In the genomic region with DNA sequence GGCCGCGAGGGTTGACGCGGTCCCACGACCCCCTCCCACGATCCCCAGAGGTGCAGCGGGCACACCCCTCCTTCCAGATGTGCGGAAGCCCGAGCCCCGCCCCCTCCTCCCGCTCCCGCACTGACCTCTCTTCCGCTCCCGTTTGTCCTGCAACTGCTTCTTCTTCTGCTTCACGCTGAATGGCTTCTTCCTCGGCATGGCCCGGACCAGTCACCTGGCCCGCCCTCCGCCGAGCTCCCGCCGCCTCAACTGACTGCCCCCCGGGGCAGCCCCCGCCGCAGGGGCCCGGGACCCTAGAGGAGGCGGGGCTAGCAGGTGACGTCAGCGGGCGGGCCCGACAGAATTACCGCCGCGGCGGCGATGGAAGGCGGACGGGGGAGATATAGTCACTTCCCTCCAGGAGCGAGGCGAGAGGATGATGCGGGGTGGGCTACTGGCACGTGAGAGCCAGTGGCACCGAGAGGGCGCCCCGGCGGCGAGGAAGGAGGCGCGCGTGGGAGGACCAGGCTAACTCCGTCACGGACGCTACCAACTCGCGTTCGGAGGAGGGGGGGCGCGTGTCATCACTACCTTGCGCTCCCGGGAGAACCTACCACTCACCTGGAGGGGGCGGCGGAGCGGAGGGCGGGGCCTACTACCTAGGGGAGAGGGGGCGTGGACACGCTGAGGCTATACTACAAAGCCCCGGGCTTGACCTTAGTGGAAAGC, we compare ENCODE assay signal across 8 cellular contexts. TPM values are rescaled to one million over a fixed set of nuclear protein-coding genes. Genes with fewer than 3 reads are reported as not detected.
A peak's percentile ranks its signal among the peaks of the same experiment; 100 is the strongest.
DNase-seq lines count a peak whose midpoint lies in the region; ATAC-seq lines count a peak whose summit lies in the region.

A gene with protein sequence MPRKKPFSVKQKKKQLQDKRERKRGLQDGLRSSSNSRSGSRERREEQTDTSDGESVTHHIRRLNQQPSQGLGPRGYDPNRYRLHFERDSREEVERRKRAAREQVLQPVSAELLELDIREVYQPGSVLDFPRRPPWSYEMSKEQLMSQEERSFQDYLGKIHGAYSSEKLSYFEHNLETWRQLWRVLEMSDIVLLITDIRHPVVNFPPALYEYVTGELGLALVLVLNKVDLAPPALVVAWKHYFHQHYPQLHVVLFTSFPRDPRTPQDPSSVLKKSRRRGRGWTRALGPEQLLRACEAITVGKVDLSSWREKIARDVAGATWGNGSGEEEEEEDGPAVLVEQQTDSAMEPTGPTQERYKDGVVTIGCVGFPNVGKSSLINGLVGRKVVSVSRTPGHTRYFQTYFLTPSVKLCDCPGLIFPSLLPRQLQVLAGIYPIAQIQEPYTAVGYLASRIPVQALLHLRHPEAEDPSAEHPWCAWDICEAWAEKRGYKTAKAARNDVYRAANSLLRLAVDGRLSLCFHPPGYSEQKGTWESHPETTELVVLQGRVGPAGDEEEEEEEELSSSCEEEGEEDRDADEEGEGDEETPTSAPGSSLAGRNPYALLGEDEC (minus strand): TSS at position 484 of the 708 bp plus-strand sequence. CDS start 286 bp downstream, at position 198.

- H3K4me1 ChIP-seq in CD4-positive, alpha-beta memory T cell (ENCODE audit: insufficient read depth, low read length), result peaks cover 30% of the 10 kb centered on the region

- no peaks in the 10 kb centered on the region for H3K27me3 ChIP-seq in CD4-positive, alpha-beta memory T cell (ENCODE audit: insufficient read depth, low read length)

- H3K27ac Mint-ChIP-seq in CD4-positive, alpha-beta memory T cell, result peak within 1 kb of the TSS; percentile 97 to 100 (median 100)

- peak within 1 kb of the TSS; percentile 96 for H3K27ac ChIP-seq in CD4-positive, alpha-beta memory T cell (ENCODE audit: low read depth, low read length)

- H3K9me3 ChIP-seq in CD4-positive, alpha-beta memory T cell (ENCODE audit: control insufficient read depth in 1 of 2, low read length in 2 of 2), result no peaks in the 10 kb centered on the region

- peak; percentile 98 to 99 (median 99) for DNase-seq in CD4-positive, alpha-beta memory T cell
- peak; percentile 58 for DNase-seq in HS-27A (ENCODE audit: low read depth)
- DNase-seq in NK-92 treated with Interleukin-12 subunit alpha and Interleukin-12 subunit beta, amount 100 ng/mL, for 24 hours (lab: John Stamatoyannopoulos, UW), result peak; percentile 95
- peak; percentile 100 for DNase-seq in activated CD8-positive, alpha-beta memory T cell treated with anti-CD3 and anti-CD28 coated beads for 24 hours
- DNase-seq in effector CD4-positive, alpha-beta T cell, result peak; percentile 100
- DNase-seq in medulla oblongata (ENCODE audit: extremely low spot score), result peak; percentile 86
- DNase-seq in stimulated activated CD8-positive, alpha-beta memory T cell treated with anti-CD3 and anti-CD28 coated beads, Interleukin-12 subunit alpha, Interleukin-12 subunit beta, amount 100 ng/mL, for 24 hours (ENCODE audit: extremely low read depth), result peak; percentile 98

- intact Hi-C loops in CD4-positive, alpha-beta memory T cell (cut with micrococcal nuclease), result loop anchor here (1.0 to 10.0 kb wide), 9 partner anchors 14 to 349 kb away; a partner anchor contains a TSS

- peak within 1 kb of the TSS; percentile 79 to 99 for H3K4me3 ChIP-seq in CD4-positive, alpha-beta memory T cell (ENCODE audit: low read length in 2 of 2)

- H3K36me3 ChIP-seq in CD4-positive, alpha-beta memory T cell (ENCODE audit: insufficient read depth, low read length), result peaks cover 34% of the 10 kb centered on the region

- H3K27me3 Mint-ChIP-seq in CD4-positive, alpha-beta memory T cell, result peaks cover 0 to 1% of the 10 kb centered on the region in 2 donors

- POLR2A ChIA-PET in CD4-positive, alpha-beta memory T cell (lab: Charles Lee; ENCODE audit: partially characterized antibody), result interaction anchor here (1.0 to 8.6 kb wide), 21 partner anchors 11 to 161 kb away, joined by 3 to 133 read pairs (median 8); a partner anchor contains a TSS

- CTCF ChIA-PET in CD4-positive, alpha-beta memory T cell (lab: Charles Lee; ENCODE audit: partially characterized antibody), result interaction anchor here (0.6 to 21.7 kb wide), 4 partner anchors 14 to 177 kb away, joined by 3 to 416 read pairs (median 43); no protein-coding TSS in a partner anchor

- H3K4me3 Mint-ChIP-seq in CD4-positive, alpha-beta memory T cell, result peak within 1 kb of the TSS; percentile 97 to 100 (median 99)

- peaks cover 22 to 61% of the 10 kb centered on the region in 2 donors for H3K36me3 Mint-ChIP-seq in CD4-positive, alpha-beta memory T cell

- peaks cover 0 to 4% (median 0%) of the 10 kb centered on the region in 8 donors for H3K9me3 Mint-ChIP-seq in CD4-positive, alpha-beta memory T cell

- ATAC-seq in GM19463 (IDR thresholded peaks at IDR 0.05; ENCODE audit: unreplicated experiment), result peak; percentile 77

- peaks cover 25 to 65% (median 38%) of the 10 kb centered on the region in 4 donors for H3K4me1 Mint-ChIP-seq in CD4-positive, alpha-beta memory T cell

RNA-seq across cellular contexts. Expression of the gene that starts here (rescaled TPM):
- total RNA-seq in CD4-positive, alpha-beta memory T cell, result 10 to 100 TPM; 83.4 to 83.9 TPM
- 10 to 100 TPM; 37.4 to 51.5 TPM for polyA plus RNA-seq in CD4-positive, alpha-beta memory T cell

Comparison
In these comparisons a context has a peak if more than half of its experiments do, and no peak if none do; other contexts are left out.
1. Peak in every context shown above with its lines: DNase-seq, ATAC-seq, H3K4me3 ChIP-seq and H3K27ac ChIP-seq.